Comparison of ENCODE assay signal across 15 cellular contexts in genomic region chr13:90552702-90553101, GRCh38.
A peak's percentile ranks its signal among the peaks of the same experiment; 100 is the strongest.
DNase-seq lines count a peak whose midpoint lies in the region; ATAC-seq and TF ChIP-seq lines count a peak whose summit lies in the region.
"Had no signal": no experiment of that assay in that cellular context is flagged by ENCODE, and none has a peak within 500 bp of the region (broad histone marks: within the 10 kb centered on the region; RNA-seq: fewer than 3 reads in every experiment).

No MANE protein-coding gene starts in this region.

- POLR2A ChIA-PET in PC-3 (lab: Charles Lee; ENCODE audit: unreplicated experiment), result interaction anchor here (0.6 kb wide), 2 partner anchors 27 to 145 kb away, joined by 3 read pairs; no protein-coding TSS in a partner anchor

- H3K9me2 ChIP-seq in PC-3 (replicated peaks; ENCODE audit: low read length), result no peaks in the 10 kb centered on the region

- peak overlapping the region; percentile 27 for H3K27ac Mint-ChIP-seq in type B pancreatic cell
- no peak overlapping the region for H3K27ac Mint-ChIP-seq in endothelial cell (ENCODE audit: unreplicated experiment)
- H3K27ac Mint-ChIP-seq: CD8-positive, alpha-beta memory T cell had no signal

- no peaks in the 10 kb centered on the region for H3K36me3 ChIP-seq in PC-3 (ENCODE audit: low read depth, low read length)
- H3K36me3 ChIP-seq: HAP-1, SJCRH30 had no signal

- no peaks in the 10 kb centered on the region for H3K9me3 ChIP-seq in PC-3 (ENCODE audit: low read length)
- H3K9me3 ChIP-seq: HAP-1, SJCRH30 had no signal

- H3K4me3 ChIP-seq in PC-3 (ENCODE audit: low read length) (peak overlapping the region; percentile 68), fibroblast of pulmonary artery (replicated peaks; ENCODE audit: low read depth, low read length) (peak overlapping the region; percentile 27)
- H3K4me3 ChIP-seq: HAP-1, SJCRH30 had no signal

- H3K36me3 Mint-ChIP-seq in type B pancreatic cell (peaks cover 7% of the 10 kb centered on the region), endothelial cell (ENCODE audit: low read depth, unreplicated experiment) (no peaks in the 10 kb centered on the region)
- H3K36me3 Mint-ChIP-seq: CD8-positive, alpha-beta memory T cell had no signal

- peak overlapping the region; percentile 85 for H3K4me2 ChIP-seq in PC-3 (ENCODE audit: low read length)

- no peaks in the 10 kb centered on the region for H3K79me2 ChIP-seq in PC-3 (ENCODE audit: low read length)

- no peak overlapping the region for H3K9ac ChIP-seq in PC-3 (ENCODE audit: low read length)

- DNase-seq in DMS53 (lab: John Stamatoyannopoulos, UW) (peak; percentile 1), DMS53 treated with DMSO at 0.1 percent for 48 hours (lab: John Stamatoyannopoulos, UW; ENCODE audit: unreplicated experiment) (no peak), PC-3 (peak; percentile 69), fibroblast of pulmonary artery (ENCODE audit: low read depth) (no peak), type B pancreatic cell (ENCODE audit: extremely low spot score, unreplicated experiment) (no peak), COLO668 (lab: John Stamatoyannopoulos, UW; ENCODE audit: unreplicated experiment) (no peak), endothelial cell (ENCODE audit: low spot score) (no peak)
- DNase-seq: CD8-positive, alpha-beta memory T cell; DMS153; IMR-90; NCI-H2107; SJCRH30 had no signal

- no peaks in the 10 kb centered on the region for H3K27me3 Mint-ChIP-seq in type B pancreatic cell
- peaks cover 1% of the 10 kb centered on the region for H3K27me3 Mint-ChIP-seq in endothelial cell (ENCODE audit: unreplicated experiment)
- H3K27me3 Mint-ChIP-seq: CD8-positive, alpha-beta memory T cell had no signal

- intact Hi-C loops in PC-3 (cut with micrococcal nuclease), result no loop called here

- no peak overlapping the region for H3K27ac ChIP-seq in PC-3 (ENCODE audit: low read length)
- H3K27ac ChIP-seq: 22Rv1, SJCRH30 had no signal

- H3K9me3 Mint-ChIP-seq in type B pancreatic cell (peaks cover 12% of the 10 kb centered on the region), endothelial cell (ENCODE audit: unreplicated experiment) (no peaks in the 10 kb centered on the region)

- no TSS peak for BruUV-seq in PC-3 (replicated peaks; lab: Mats Ljungman, UMichigan)

- H3K4me1 ChIP-seq in PC-3 (ENCODE audit: insufficient read depth, low read length), result peaks cover 10% of the 10 kb centered on the region; the same call in 1 of the 2 replicates
- H3K4me1 ChIP-seq: HAP-1, SJCRH30 had no signal

- H4K20me1 ChIP-seq in PC-3 (ENCODE audit: low read length), result no peaks in the 10 kb centered on the region

- peak overlapping the region; percentile 81 for H2AFZ ChIP-seq in PC-3 (ENCODE audit: low read length)

- peak; percentile 58 for ATAC-seq in PC-3
- no peak for ATAC-seq in GM18858 (IDR thresholded peaks at IDR 0.05; ENCODE audit: unreplicated experiment)

- no peak for TF ChIP-seq CTCF in PC-3 (conservative IDR thresholded peaks at IDR 0.05; ENCODE audit: low read depth, low read length)
- no peak for TF ChIP-seq CTCF in fibroblast of pulmonary artery (IDR thresholded peaks at IDR 0.05; ENCODE audit: low read length, missing control alignments)
- no peak for TF ChIP-seq CTCF in type B pancreatic cell (conservative IDR thresholded peaks at IDR 0.05)
- TF ChIP-seq CTCF in endothelial cell (IDR thresholded peaks at IDR 0.05; ENCODE audit: unreplicated experiment), result no peak

- H3F3A ChIP-seq in PC-3 (ENCODE audit: low read length, unreplicated experiment), result no peaks in the 10 kb centered on the region

- H3K4me3 Mint-ChIP-seq in type B pancreatic cell (peak overlapping the region; percentile 14), endothelial cell (ENCODE audit: unreplicated experiment) (no peak overlapping the region)
- H3K4me3 Mint-ChIP-seq: CD8-positive, alpha-beta memory T cell had no signal

- CTCF ChIA-PET in PC-3 (lab: Charles Lee), result no interaction called here

- H3K4me1 Mint-ChIP-seq in type B pancreatic cell (ENCODE audit: unreplicated experiment) (peaks cover 14% of the 10 kb centered on the region), endothelial cell (ENCODE audit: unreplicated experiment) (no peaks in the 10 kb centered on the region)
- H3K4me1 Mint-ChIP-seq: CD8-positive, alpha-beta memory T cell had no signal

- H3K27me3 ChIP-seq in PC-3 (ENCODE audit: low read length), result no peaks in the 10 kb centered on the region
- H3K27me3 ChIP-seq: SJCRH30 had no signal

Comparison
In these comparisons a context has a peak if more than half of its experiments do, and no peak if none do; other contexts are left out.
1. DNase-seq: peak in DMS53 (single experiment) and PC-3 (single experiment); none in DMS53 treated with DMSO at 0.1 percent for 48 hours (single experiment), fibroblast of pulmonary artery (single experiment), type B pancreatic cell (single experiment), COLO668 (single experiment) and endothelial cell (single experiment).